ENCODE assay signal across 13 cellular contexts in the genomic region with DNA sequence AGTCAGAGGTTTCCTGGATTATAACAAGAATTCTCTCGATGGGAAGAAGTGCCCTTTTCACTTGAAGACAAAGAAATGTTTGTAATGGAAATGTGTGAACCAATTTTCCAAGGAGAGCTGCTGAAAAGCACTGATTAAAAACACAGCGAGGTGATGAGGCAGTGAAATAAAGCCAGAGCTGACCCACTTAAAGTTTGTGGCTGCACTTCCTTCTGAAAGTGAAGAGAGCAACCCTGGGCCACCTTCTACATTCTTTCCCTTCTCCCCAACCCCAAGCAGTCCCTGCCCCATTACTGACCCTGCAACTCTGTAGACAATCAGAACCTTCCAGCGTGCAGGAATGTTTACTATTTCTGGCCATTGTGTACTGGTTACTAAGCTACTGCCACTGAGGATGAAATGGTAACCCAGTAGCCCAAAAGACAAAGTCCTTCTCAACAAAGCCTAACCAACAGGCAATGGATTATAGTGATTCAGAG.
DNase-seq lines count a peak whose midpoint lies in the region; ATAC-seq and TF ChIP-seq lines count a peak whose summit lies in the region.
"Had no signal": no experiment of that assay in that cellular context is flagged by ENCODE, and none has a peak within 500 bp of the region (broad histone marks: within the 10 kb centered on the region; RNA-seq: fewer than 3 reads in every experiment).

No MANE protein-coding gene starts in this region.

- CTCF ChIA-PET in Calu3 (lab: Charles Lee) = no interaction called here

- H3K4me1 Mint-ChIP-seq in Calu3 (ENCODE audit: low read depth, unreplicated experiment) (peaks cover 42% of the 10 kb centered on the region), brain (peaks cover 76% of the 10 kb centered on the region), neural progenitor cell (peaks cover 51% of the 10 kb centered on the region)
- H3K4me1 Mint-ChIP-seq: activated CD4-positive, alpha-beta T cell treated with anti-CD3 and anti-CD28 coated beads, Interleukin-2, amount 10 ng/mL, durations not matched to agents 24 days and 14 days had no signal

- no peak overlapping the region for H2AFZ ChIP-seq in neural progenitor cell (replicated peaks)

- in situ Hi-C loops in GM13976 (cut with MboI; ENCODE audit: low sequenced_read_pairs, unreplicated experiment) = no loop called here

- BruUV-seq in Calu3 (replicated peaks; lab: Mats Ljungman, UMichigan) = no TSS peak

- peaks cover 7% of the 10 kb centered on the region for H3K36me3 ChIP-seq in right atrium auricular region
- no peaks in the 10 kb centered on the region for H3K36me3 ChIP-seq in neural progenitor cell

- DNase-seq in Calu3 (peak; percentile 30), right atrium auricular region (ENCODE audit: low spot score) (no peak), neural progenitor cell (ENCODE audit: low spot score) (peak; percentile 89), GM13976 (ENCODE audit: low spot score) (no peak), NCI-H2029 (lab: John Stamatoyannopoulos, UW) (no peak)
- DNase-seq: activated CD4-positive, alpha-beta T cell treated with anti-CD3 and anti-CD28 coated beads, Interleukin-2, amount 10 ng/mL, durations not matched to agents 24 days and 14 days; activated naive CD4-positive, alpha-beta T cell treated with Interleukin-2 at 50 U/mL for 16 hours; NCI-H187 treated with DMSO at 0.1 percent for 48 hours; SHP77 treated with DMSO at 0.1 percent for 48 hours had no signal

- H3K4me2 ChIP-seq in neural progenitor cell = peak overlapping the region; percentile 72

- no peak overlapping the region for H3K4me3 Mint-ChIP-seq in Calu3 (ENCODE audit: low read depth, unreplicated experiment)
- peak overlapping the region; percentile 0 to 74 (median 34) for H3K4me3 Mint-ChIP-seq in brain
- H3K4me3 Mint-ChIP-seq in neural progenitor cell = peak overlapping the region; percentile 63
- H3K4me3 Mint-ChIP-seq: activated CD4-positive, alpha-beta T cell treated with anti-CD3 and anti-CD28 coated beads, Interleukin-2, amount 10 ng/mL, durations not matched to agents 24 days and 14 days had no signal

- H3K4me3 ChIP-seq in right atrium auricular region (no peak overlapping the region), neural progenitor cell (peak overlapping the region; percentile 22)

- no peaks in the 10 kb centered on the region for H3K79me2 ChIP-seq in neural progenitor cell (ENCODE audit: low read depth)

- H3K9me3 ChIP-seq in right atrium auricular region (no peaks in the 10 kb centered on the region), neural progenitor cell (ENCODE audit: low read depth) (no peaks in the 10 kb centered on the region)

- H3K36me3 Mint-ChIP-seq in Calu3 (ENCODE audit: insufficient read depth, unreplicated experiment) = no peaks in the 10 kb centered on the region
- H3K36me3 Mint-ChIP-seq in brain = peaks cover 53% of the 10 kb centered on the region
- peaks cover 37% of the 10 kb centered on the region for H3K36me3 Mint-ChIP-seq in neural progenitor cell

- H3K9me3 Mint-ChIP-seq in Calu3 (ENCODE audit: low read depth, unreplicated experiment) (no peaks in the 10 kb centered on the region), brain (peaks cover 0 to under 1% (median 0%) of the 10 kb centered on the region in 5 experiments), neural progenitor cell (no peaks in the 10 kb centered on the region)
- H3K9me3 Mint-ChIP-seq: activated CD4-positive, alpha-beta T cell treated with anti-CD3 and anti-CD28 coated beads, Interleukin-2, amount 10 ng/mL, durations not matched to agents 24 days and 14 days had no signal

- H3F3A ChIP-seq in neural progenitor cell (ENCODE audit: low read depth) = peaks cover 53% of the 10 kb centered on the region

- H3K9ac ChIP-seq in neural progenitor cell = no peak overlapping the region

- H4K20me1 ChIP-seq in neural progenitor cell (ENCODE audit: low read depth) = no peaks in the 10 kb centered on the region

- ATAC-seq in HG03108 (IDR thresholded peaks at IDR 0.05; ENCODE audit: unreplicated experiment) (no peak), HG03139 (IDR thresholded peaks at IDR 0.05; ENCODE audit: unreplicated experiment) (no peak)
- ATAC-seq: esophagus mucosa had no signal

- no peak for TF ChIP-seq CTCF in Calu3 (IDR thresholded peaks at IDR 0.05; ENCODE audit: unreplicated experiment)
- no peak for TF ChIP-seq CTCF in brain (conservative IDR thresholded peaks at IDR 0.05)
- TF ChIP-seq CTCF in right atrium auricular region (IDR thresholded peaks at IDR 0.05) = no peak
- no peak for TF ChIP-seq CTCF in neural progenitor cell (IDR thresholded peaks at IDR 0.05)
- TF ChIP-seq CTCF in GM13976 (IDR thresholded peaks at IDR 0.05; ENCODE audit: borderline replicate concordance, control extremely low read depth, extremely low read depth, insufficient read depth, missing control alignments) = no peak

- intact Hi-C loops in Calu3 (cut with micrococcal nuclease; ENCODE audit: unreplicated experiment) = loop anchor here (2.0 kb wide), 1 partner anchor 129 kb away; no protein-coding TSS in a partner anchor

- H3K27me3 ChIP-seq in right atrium auricular region = no peaks in the 10 kb centered on the region
- H3K27me3 ChIP-seq in neural progenitor cell = no peaks in the 10 kb centered on the region

- peaks cover 0 to 43% of the 10 kb centered on the region in 2 donors for H3K4me1 ChIP-seq in right atrium auricular region
- H3K4me1 ChIP-seq in neural progenitor cell = peaks cover 52% of the 10 kb centered on the region

- peak overlapping the region; percentile 49 to 77 for H3K27ac ChIP-seq in right atrium auricular region
- peak overlapping the region; percentile 96 for H3K27ac ChIP-seq in neural progenitor cell

- H3K27me3 Mint-ChIP-seq in Calu3 (ENCODE audit: unreplicated experiment) (no peaks in the 10 kb centered on the region), brain (peaks cover 3% of the 10 kb centered on the region), neural progenitor cell (ENCODE audit: insufficient read depth, low read depth) (peaks cover 4% of the 10 kb centered on the region)
- H3K27me3 Mint-ChIP-seq: activated CD4-positive, alpha-beta T cell treated with anti-CD3 and anti-CD28 coated beads, Interleukin-2, amount 10 ng/mL, durations not matched to agents 24 days and 14 days had no signal

- H3K27ac Mint-ChIP-seq in Calu3 (ENCODE audit: unreplicated experiment) = peak overlapping the region; percentile 52
- H3K27ac Mint-ChIP-seq in brain = peak overlapping the region; percentile 77 to 95 (median 94)
- H3K27ac Mint-ChIP-seq in neural progenitor cell = peak overlapping the region; percentile 99
- H3K27ac Mint-ChIP-seq: activated CD4-positive, alpha-beta T cell treated with anti-CD3 and anti-CD28 coated beads, Interleukin-2, amount 10 ng/mL, durations not matched to agents 24 days and 14 days had no signal

Comparison
In these comparisons a context has a peak if more than half of its experiments do, and no peak if none do; other contexts are left out.
1. DNase-seq: peak in Calu3 (single experiment) and neural progenitor cell (single experiment); none in right atrium auricular region (single experiment), GM13976 (single experiment) and NCI-H2029 (single experiment).
2. Peak in every context shown above with its lines, with median percentiles within 50 percentile points of each other: H3K27ac Mint-ChIP-seq.